ENCODE assay signal across 25 cellular contexts in the genomic region with DNA sequence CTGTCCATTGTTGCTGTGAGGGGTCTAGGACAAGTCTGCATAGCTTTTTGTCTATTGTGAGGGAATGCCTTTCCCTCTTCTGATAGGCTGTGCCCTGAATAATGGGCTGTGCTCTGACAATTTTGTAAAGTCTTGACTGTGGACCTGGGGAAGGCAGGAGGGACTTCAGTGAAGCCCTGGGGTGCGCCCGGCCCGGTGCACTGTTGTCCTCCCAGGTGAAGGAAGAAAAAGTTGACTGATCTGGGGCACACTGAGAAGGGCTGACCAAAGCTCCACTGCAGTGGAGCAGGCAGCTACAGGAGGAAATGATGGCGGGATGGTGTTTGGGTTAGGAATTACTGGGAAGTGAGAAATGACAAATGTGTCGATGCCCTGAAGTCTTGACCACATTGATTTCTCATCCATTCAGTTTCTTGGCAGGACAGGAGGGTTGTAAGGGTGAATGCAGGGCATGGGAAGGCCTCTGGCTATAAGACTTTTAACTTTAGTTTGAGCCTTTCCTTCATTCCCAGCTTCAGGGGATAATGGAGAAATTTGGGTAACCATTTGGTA.
"Had no signal": no experiment of that assay in that cellular context is flagged by ENCODE, and none has a peak within 500 bp of the region (broad histone marks: within the 10 kb centered on the region; RNA-seq: fewer than 3 reads in every experiment).

No MANE protein-coding gene starts in this region.

- H3K36me3 Mint-ChIP-seq: memory B cell; naive thymus-derived CD4-positive, alpha-beta T cell; natural killer cell treated with Interleukin-12 subunit alpha and Interleukin-12 subunit beta and Interleukin-15 and Interleukin-18, amount 100 ng/mL, for 72 hours; stimulated activated effector memory CD8-positive, alpha-beta T cell treated with anti-CD3 and anti-CD28 coated beads, Interleukin-12 subunit alpha, Interleukin-12 subunit beta, amount 100 ng/mL, for 72 hours had no signal

- H3K27ac ChIP-seq: hepatocyte, left ventricle myocardium inferior, parathyroid adenoma, sigmoid colon, spleen, thyroid gland, transverse colon, upper lobe of left lung, vagina had no signal

- ATAC-seq: mucosa of descending colon; naive thymus-derived CD4-positive, alpha-beta T cell; right cardiac atrium; stimulated activated effector memory CD8-positive, alpha-beta T cell treated with anti-CD3 and anti-CD28 coated beads, Interleukin-12 subunit alpha, Interleukin-12 subunit beta, amount 100 ng/mL, for 72 hours; stimulated activated naive CD8-positive, alpha-beta T cell treated with anti-CD3 and anti-CD28 coated beads, Interleukin-15, amount 100 ng/mL, for 72 hours had no signal

- H3K4me2 ChIP-seq: hepatocyte had no signal

- H3K9me3 Mint-ChIP-seq: memory B cell; natural killer cell treated with Interleukin-12 subunit alpha and Interleukin-12 subunit beta and Interleukin-15 and Interleukin-18, amount 100 ng/mL, for 72 hours; neural crest cell; stimulated activated effector memory CD8-positive, alpha-beta T cell treated with anti-CD3 and anti-CD28 coated beads, Interleukin-12 subunit alpha, Interleukin-12 subunit beta, amount 100 ng/mL, for 72 hours; stimulated activated naive CD8-positive, alpha-beta T cell treated with anti-CD3 and anti-CD28 coated beads, Interleukin-15, amount 100 ng/mL, for 72 hours had no signal

- H3K27me3 Mint-ChIP-seq: memory B cell had no signal

- H2AFZ ChIP-seq: hepatocyte, parathyroid adenoma had no signal

- FAIRE-seq: small intestine had no signal

- H3K9ac ChIP-seq: parathyroid adenoma had no signal

- H3K36me3 ChIP-seq: left ventricle myocardium inferior, sigmoid colon, spleen, thyroid gland, transverse colon, upper lobe of left lung, vagina had no signal

- H3K4me3 ChIP-seq: hepatocyte, left ventricle myocardium inferior, mucosa of descending colon, sigmoid colon, spleen, thyroid gland, transverse colon, upper lobe of left lung, vagina had no signal

- H3K4me3 Mint-ChIP-seq: memory B cell; naive thymus-derived CD4-positive, alpha-beta T cell; natural killer cell treated with Interleukin-12 subunit alpha and Interleukin-12 subunit beta and Interleukin-15 and Interleukin-18, amount 100 ng/mL, for 72 hours; neural crest cell; stimulated activated effector memory CD8-positive, alpha-beta T cell treated with anti-CD3 and anti-CD28 coated beads, Interleukin-12 subunit alpha, Interleukin-12 subunit beta, amount 100 ng/mL, for 72 hours; stimulated activated naive CD8-positive, alpha-beta T cell treated with anti-CD3 and anti-CD28 coated beads, Interleukin-15, amount 100 ng/mL, for 72 hours had no signal

- H3K27ac Mint-ChIP-seq: memory B cell; naive thymus-derived CD4-positive, alpha-beta T cell; natural killer cell treated with Interleukin-12 subunit alpha and Interleukin-12 subunit beta and Interleukin-15 and Interleukin-18, amount 100 ng/mL, for 72 hours; stimulated activated effector memory CD8-positive, alpha-beta T cell treated with anti-CD3 and anti-CD28 coated beads, Interleukin-12 subunit alpha, Interleukin-12 subunit beta, amount 100 ng/mL, for 72 hours had no signal

- H3K9me3 ChIP-seq: left ventricle myocardium inferior, mucosa of descending colon, sigmoid colon, spleen, thyroid gland, transverse colon, upper lobe of left lung, vagina had no signal

- H3K4me1 ChIP-seq: left ventricle myocardium inferior, parathyroid adenoma, sigmoid colon, thyroid gland, transverse colon, upper lobe of left lung, vagina had no signal

- H3K79me2 ChIP-seq: hepatocyte, parathyroid adenoma had no signal

- DNase-seq: islet precursor cell; left ventricle myocardium inferior; midbrain; mucosa of descending colon; naive thymus-derived CD4-positive, alpha-beta T cell; nucleus accumbens; retina; right cardiac atrium; sigmoid colon; small intestine; spleen; stimulated activated CD4-positive, alpha-beta T cell treated with anti-CD3 and anti-CD28 coated beads, Interleukin-4, amount 100 ng/mL, for 24 hours; stimulated activated naive CD4-positive, alpha-beta T cell; stimulated activated naive CD8-positive, alpha-beta T cell treated with anti-CD3 and anti-CD28 coated beads, Interleukin-15, amount 100 ng/mL, for 72 hours; substantia nigra; thyroid gland; transverse colon had no signal

- H3K4me1 Mint-ChIP-seq: memory B cell; stimulated activated effector memory CD8-positive, alpha-beta T cell treated with anti-CD3 and anti-CD28 coated beads, Interleukin-12 subunit alpha, Interleukin-12 subunit beta, amount 100 ng/mL, for 72 hours had no signal

- H3K27me3 ChIP-seq: hepatocyte, sigmoid colon, thyroid gland, transverse colon, upper lobe of left lung, vagina had no signal
